8 cellular contexts compared by ENCODE assay signal in genomic region chr11:64864473-64865285, GRCh38. TPM values are rescaled to one million over a fixed set of nuclear protein-coding genes. Genes with fewer than 3 reads are reported as not detected.
DNase-seq lines count a peak whose midpoint lies in the region; ATAC-seq, FAIRE-seq and TF ChIP-seq lines count a peak whose summit lies in the region.

No MANE protein-coding gene starts in this region.

- DNase-seq in GM12891 (ENCODE audit: insufficient read length, low spot score) (no peak), foreskin keratinocyte (peak in 1 of 2 donors; percentile 63), sciatic nerve (ENCODE audit: low spot score) (no peak), DMS153 (lab: John Stamatoyannopoulos, UW) (no peak)
- peak; percentile 78 for DNase-seq in activated T-cell treated with anti-CD3 and anti-CD28 coated beads, Interleukin-2, amount 50 U/mL, for 24 hours

- no peaks in the 10 kb centered on the region for H3K27me3 Mint-ChIP-seq in activated T-cell treated with anti-CD3 and anti-CD28 coated beads, Interleukin-2, amount 50 U/mL, for 24 hours

- TF ChIP-seq CTCF in foreskin keratinocyte (conservative IDR thresholded peaks at IDR 0.05) = no peak

- TF ChIP-seq POLR2A in GM12891 (IDR thresholded peaks at IDR 0.05; ENCODE audit: low read depth, low read length) = no peak; the same call in 1 of the 2 replicates

- H3K4me3 Mint-ChIP-seq in activated T-cell treated with anti-CD3 and anti-CD28 coated beads, Interleukin-2, amount 50 U/mL, for 24 hours = peak overlapping the region; percentile 77

- H3K4me1 ChIP-seq in foreskin keratinocyte = peaks cover 40% of the 10 kb centered on the region

- H3K27ac Mint-ChIP-seq in activated T-cell treated with anti-CD3 and anti-CD28 coated beads, Interleukin-2, amount 50 U/mL, for 24 hours = peak overlapping the region; percentile 97

- peaks cover 8% of the 10 kb centered on the region for H3K9me3 Mint-ChIP-seq in activated T-cell treated with anti-CD3 and anti-CD28 coated beads, Interleukin-2, amount 50 U/mL, for 24 hours

- FAIRE-seq in GM12891 (lab: Jason Lieb, UNC) = no peak

- H3K27ac ChIP-seq in foreskin keratinocyte = peak overlapping the region; percentile 27

- peaks cover 91% of the 10 kb centered on the region for H3K4me1 Mint-ChIP-seq in activated T-cell treated with anti-CD3 and anti-CD28 coated beads, Interleukin-2, amount 50 U/mL, for 24 hours (ENCODE audit: low read depth)

- intact Hi-C loops in sciatic nerve (cut with DNase I) = no loop called here

- H3K36me3 Mint-ChIP-seq in activated T-cell treated with anti-CD3 and anti-CD28 coated beads, Interleukin-2, amount 50 U/mL, for 24 hours (ENCODE audit: low read depth) = peaks cover 64% of the 10 kb centered on the region

- ATAC-seq in HG03135 (IDR thresholded peaks at IDR 0.05; ENCODE audit: unreplicated experiment) (peak; percentile 1), foreskin keratinocyte (peak; percentile 34), sciatic nerve (peak; percentile 88), HG03521 (IDR thresholded peaks at IDR 0.05; ENCODE audit: unreplicated experiment) (no peak), HG02852 (IDR thresholded peaks at IDR 0.05; ENCODE audit: unreplicated experiment) (no peak)

- H3K27me3 ChIP-seq in foreskin keratinocyte = no peaks in the 10 kb centered on the region

TF ChIP-seq in GM12891, 5 proteins besides CTCF, POLR2A, EP300 and RAD21:
- TF ChIP-seq TAF1 (IDR thresholded peaks at IDR 0.05; ENCODE audit: low read depth, low read length) (peak; percentile 50; the same call in 1 of the 2 replicates), POU2F2 (IDR thresholded peaks at IDR 0.05; ENCODE audit: low read depth, low read length) (no peak)

RNA-seq across cellular contexts. Expression of gene EHD1, which starts 13.7 kb away (rescaled TPM):
- 84.7 TPM for polyA plus RNA-seq in GM12891 (2012; ENCODE audit: low read depth, missing spikeins)
- 94.9 and 114 TPM in 2 replicates for total RNA-seq in foreskin keratinocyte
- polyA plus RNA-seq in foreskin keratinocyte = 90.4 and 115 TPM in 2 replicates
- 64.5 TPM for total RNA-seq in sciatic nerve

RNA-seq across cellular contexts. Expression of gene CDC42BPG, which starts 20.2 kb away (rescaled TPM):
- polyA plus RNA-seq in GM12891 (2012; ENCODE audit: low read depth, missing spikeins) = 0.36 TPM
- 10.3 and 11.1 TPM in 2 replicates for total RNA-seq in foreskin keratinocyte
- polyA plus RNA-seq in foreskin keratinocyte = 4.7 and 5.3 TPM in 2 replicates
- total RNA-seq in sciatic nerve = 0.58 TPM

RNA-seq across cellular contexts. Expression of gene ATG2A, which starts 52.3 kb away (rescaled TPM):
- 8.2 TPM for polyA plus RNA-seq in GM12891 (2012; ENCODE audit: low read depth, missing spikeins)
- total RNA-seq in foreskin keratinocyte = 13.6 and 14.0 TPM in 2 replicates
- 11.4 and 12.5 TPM in 2 replicates for polyA plus RNA-seq in foreskin keratinocyte
- total RNA-seq in sciatic nerve = 28.0 TPM

RNA-seq across cellular contexts. Expression of gene MEN1, which starts 54.3 kb away (rescaled TPM):
- polyA plus RNA-seq in GM12891 (2012; ENCODE audit: low read depth, missing spikeins) = 16.2 TPM
- total RNA-seq in foreskin keratinocyte (27.3 and 30.8 TPM in 2 replicates), sciatic nerve (17.7 TPM)
- 30.2 and 35.3 TPM in 2 replicates for polyA plus RNA-seq in foreskin keratinocyte

RNA-seq across cellular contexts. Expression of gene PPP2R5B, which starts 59.8 kb away (rescaled TPM):
- polyA plus RNA-seq in GM12891 (2012; ENCODE audit: low read depth, missing spikeins) = 7.2 TPM
- total RNA-seq in foreskin keratinocyte (13.4 and 15.0 TPM in 2 replicates), sciatic nerve (21.1 TPM)
- polyA plus RNA-seq in foreskin keratinocyte = 12.5 and 13.5 TPM in 2 replicates

Comparison
In these comparisons a context has a peak if more than half of its experiments do, and no peak if none do; other contexts are left out.
1. ATAC-seq: peak in HG03135 (single experiment), foreskin keratinocyte (single experiment) and sciatic nerve (single experiment); none in HG03521 (single experiment) and HG02852 (single experiment).